In genomic region chr21:45589686-45590245, GRCh38 we compare ENCODE assay signal across 12 cellular contexts. TPM values are rescaled to one million over a fixed set of nuclear protein-coding genes. Genes with fewer than 3 reads are reported as not detected.
DNase-seq lines count a peak whose midpoint lies in the region; FAIRE-seq and TF ChIP-seq lines count a peak whose summit lies in the region.
"Had no signal": no experiment of that assay in that cellular context is flagged by ENCODE, and none has a peak within 500 bp of the region (broad histone marks: within the 10 kb centered on the region; RNA-seq: fewer than 3 reads in every experiment).

No MANE protein-coding gene starts in this region.

- no peak overlapping the region for H2AK5ac ChIP-seq in mesenchymal stem cell (ENCODE audit: low read length, severe bottlenecking)

- peak overlapping the region; percentile 20 for H3K4me3 Mint-ChIP-seq in activated CD4-positive, alpha-beta T cell treated with anti-CD3 and anti-CD28 coated beads, Interleukin-2, amount 10 ng/mL, durations not matched to agents 7 days and 5 days
- H3K4me3 Mint-ChIP-seq in dendritic cell treated with granulocyte-macrophage colony-stimulating factor and Interleukin-4, amounts not matched to agents 40 ng/mL and 50 ng/mL, for 4 days = peak overlapping the region; percentile 56
- no peak overlapping the region for H3K4me3 Mint-ChIP-seq in endothelial cell (ENCODE audit: unreplicated experiment)
- H3K4me3 Mint-ChIP-seq: memory B cell had no signal

- H2BK15ac ChIP-seq in mesenchymal stem cell (ENCODE audit: low read depth, poor library complexity, severe bottlenecking) = no peak overlapping the region

- H3K9me3 ChIP-seq in mesenchymal stem cell (ENCODE audit: control insufficient read depth, low read length) = peaks cover 40% of the 10 kb centered on the region
- peaks cover 0 to 39% (median 4%) of the 10 kb centered on the region in 4 donors for H3K9me3 ChIP-seq in tibial nerve

- no peak overlapping the region for H2BK12ac ChIP-seq in mesenchymal stem cell (ENCODE audit: low read length in 2 of 2)

- no peak overlapping the region for H2BK120ac ChIP-seq in mesenchymal stem cell (ENCODE audit: low read depth, low read length)

- POLR2A ChIA-PET in activated CD4-positive, alpha-beta T cell treated with anti-CD3 and anti-CD28 coated beads, Interleukin-2, amount 10 ng/mL, durations not matched to agents 7 days and 5 days (lab: Charles Lee) = interaction anchor here (0.6 kb wide), 1 partner anchor 152 kb away, joined by 3 read pairs; no protein-coding TSS in a partner anchor

- no peak for FAIRE-seq in GM12891 (lab: Jason Lieb, UNC)

- no peak overlapping the region for H4K8ac ChIP-seq in mesenchymal stem cell (ENCODE audit: low read length)

- intact Hi-C loops in dendritic cell treated with granulocyte-macrophage colony-stimulating factor and Interleukin-4, amounts not matched to agents 40 ng/mL and 50 ng/mL, for 4 days (cut with micrococcal nuclease) = loop anchor here (5.0 kb wide), 2 partner anchors 53 to 112 kb away; partner anchors contain the start of gene PCBP3

- H3K4me2 ChIP-seq in mesenchymal stem cell (ENCODE audit: low read length, poor library complexity, severe bottlenecking) = no peak overlapping the region

- TF ChIP-seq CTCF in tibial nerve (IDR thresholded peaks at IDR 0.05) = no peak
- no peak for TF ChIP-seq CTCF in endothelial cell (IDR thresholded peaks at IDR 0.05; ENCODE audit: unreplicated experiment)

- DNase-seq in activated CD4-positive, alpha-beta T cell treated with anti-CD3 and anti-CD28 coated beads, Interleukin-2, amount 10 ng/mL, durations not matched to agents 7 days and 5 days = no peak
- no peak for DNase-seq in activated CD4-positive, alpha-beta T cell treated with anti-CD3 and anti-CD28 coated beads for 1 hour
- DNase-seq in mesenchymal stem cell (no peak), tibial nerve (ENCODE audit: low spot score in 2 of 2) (no peak), GM12891 (ENCODE audit: insufficient read length, low spot score) (no peak), endothelial cell (ENCODE audit: low spot score) (no peak), NCI-H526 treated with DMSO at 0.1 percent for 48 hours (lab: John Stamatoyannopoulos, UW) (no peak)
- DNase-seq: cortex of kidney, NCI-H1436 treated with DMSO at 0.1 percent for 48 hours, SHP77 had no signal

- no peak overlapping the region for H4K91ac ChIP-seq in mesenchymal stem cell (ENCODE audit: low read length)

- no peak overlapping the region for H3K27ac ChIP-seq in mesenchymal stem cell (ENCODE audit: low read length, poor library complexity, severe bottlenecking)
- H3K27ac ChIP-seq in tibial nerve = peak overlapping the region in 1 of 4 donors; percentile 44

- peaks cover 18% of the 10 kb centered on the region for H3K27me3 Mint-ChIP-seq in activated CD4-positive, alpha-beta T cell treated with anti-CD3 and anti-CD28 coated beads, Interleukin-2, amount 10 ng/mL, durations not matched to agents 7 days and 5 days
- H3K27me3 Mint-ChIP-seq in dendritic cell treated with granulocyte-macrophage colony-stimulating factor and Interleukin-4, amounts not matched to agents 40 ng/mL and 50 ng/mL, for 4 days = peaks cover 39% of the 10 kb centered on the region
- H3K27me3 Mint-ChIP-seq in endothelial cell (ENCODE audit: unreplicated experiment) = peaks cover 5% of the 10 kb centered on the region

- H3K27me3 ChIP-seq in mesenchymal stem cell (ENCODE audit: control insufficient read depth in 1 of 2, insufficient read depth in 1 of 2, low read length in 2 of 2) = peaks cover 11 to 68% of the 10 kb centered on the region in 2 experiments
- peaks cover 0 to 48% of the 10 kb centered on the region in 2 donors for H3K27me3 ChIP-seq in tibial nerve

- H3K4me1 ChIP-seq in mesenchymal stem cell (ENCODE audit: control insufficient read depth, insufficient read depth, low read depth, low read length) (peaks cover 3% of the 10 kb centered on the region), tibial nerve (peaks cover 0 to 14% (median 0%) of the 10 kb centered on the region in 4 donors)

- TF ChIP-seq POLR2A in tibial nerve (IDR thresholded peaks at IDR 0.05) = no peak
- no peak for TF ChIP-seq POLR2A in GM12891 (IDR thresholded peaks at IDR 0.05; ENCODE audit: low read depth, low read length)

- WGBS in mesenchymal stem cell = 79% methylated on average over 39 of the region's 41 CpGs
- WGBS in tibial nerve, 2 donors = 39 to 44% methylated on average over 36 to 41 of the region's 41 CpGs

- H3K23ac ChIP-seq in mesenchymal stem cell (ENCODE audit: low read length in 2 of 2) = no peak overlapping the region

- H3K27ac Mint-ChIP-seq in activated CD4-positive, alpha-beta T cell treated with anti-CD3 and anti-CD28 coated beads, Interleukin-2, amount 10 ng/mL, durations not matched to agents 7 days and 5 days = no peak overlapping the region
- H3K27ac Mint-ChIP-seq in dendritic cell treated with granulocyte-macrophage colony-stimulating factor and Interleukin-4, amounts not matched to agents 40 ng/mL and 50 ng/mL, for 4 days = no peak overlapping the region
- H3K27ac Mint-ChIP-seq in endothelial cell (ENCODE audit: unreplicated experiment) = no peak overlapping the region
- H3K27ac Mint-ChIP-seq: memory B cell had no signal

- no peak for TF ChIP-seq EP300 in tibial nerve (IDR thresholded peaks at IDR 0.05)

- H3K36me3 Mint-ChIP-seq in activated CD4-positive, alpha-beta T cell treated with anti-CD3 and anti-CD28 coated beads, Interleukin-2, amount 10 ng/mL, durations not matched to agents 7 days and 5 days (ENCODE audit: low read depth) = peaks cover 6% of the 10 kb centered on the region
- no peaks in the 10 kb centered on the region for H3K36me3 Mint-ChIP-seq in dendritic cell treated with granulocyte-macrophage colony-stimulating factor and Interleukin-4, amounts not matched to agents 40 ng/mL and 50 ng/mL, for 4 days (ENCODE audit: low read depth)
- peaks cover 16% of the 10 kb centered on the region for H3K36me3 Mint-ChIP-seq in endothelial cell (ENCODE audit: low read depth, unreplicated experiment)

- H3K9ac ChIP-seq in mesenchymal stem cell (ENCODE audit: low read length) = peak overlapping the region; percentile 58

- CTCF ChIA-PET in activated CD4-positive, alpha-beta T cell treated with anti-CD3 and anti-CD28 coated beads, Interleukin-2, amount 10 ng/mL, durations not matched to agents 7 days and 5 days (lab: Charles Lee) = interaction anchor here (1.0 to 1.1 kb wide), 2 partner anchors 64 to 75 kb away, joined by 3 read pairs; no protein-coding TSS in a partner anchor

- H2BK5ac ChIP-seq in mesenchymal stem cell (ENCODE audit: low read depth, low read length, poor library complexity, severe bottlenecking) = no peak overlapping the region

- H3K18ac ChIP-seq in mesenchymal stem cell (ENCODE audit: low read depth in 1 of 2, low read length in 2 of 2) = no peak overlapping the region

- peak overlapping the region in 1 of 2 experiments; percentile 72 for H3K4me3 ChIP-seq in mesenchymal stem cell (ENCODE audit: insufficient read depth in 1 of 2, low read depth in 1 of 2, low read length in 2 of 2)
- peak overlapping the region; percentile 23 to 57 (median 38) for H3K4me3 ChIP-seq in tibial nerve

- H2AFZ ChIP-seq in mesenchymal stem cell (ENCODE audit: low read depth, low read length) = peak overlapping the region; percentile 46

- peaks cover 25% of the 10 kb centered on the region for H3K9me3 Mint-ChIP-seq in activated CD4-positive, alpha-beta T cell treated with anti-CD3 and anti-CD28 coated beads, Interleukin-2, amount 10 ng/mL, durations not matched to agents 7 days and 5 days
- H3K9me3 Mint-ChIP-seq in dendritic cell treated with granulocyte-macrophage colony-stimulating factor and Interleukin-4, amounts not matched to agents 40 ng/mL and 50 ng/mL, for 4 days = peaks cover 20% of the 10 kb centered on the region
- H3K9me3 Mint-ChIP-seq in endothelial cell (ENCODE audit: unreplicated experiment) = peaks cover 19% of the 10 kb centered on the region

- no peak overlapping the region for H3K14ac ChIP-seq in mesenchymal stem cell (ENCODE audit: low read length in 2 of 2)

- no peaks in the 10 kb centered on the region for H3K79me1 ChIP-seq in mesenchymal stem cell (replicated peaks; ENCODE audit: low read length, poor library complexity, severe bottlenecking)

- H3K4ac ChIP-seq in mesenchymal stem cell (ENCODE audit: low read depth in 1 of 2, low read length in 2 of 2) = no peak overlapping the region

- H3K4me1 Mint-ChIP-seq in activated CD4-positive, alpha-beta T cell treated with anti-CD3 and anti-CD28 coated beads, Interleukin-2, amount 10 ng/mL, durations not matched to agents 7 days and 5 days = peaks cover 2% of the 10 kb centered on the region
- H3K4me1 Mint-ChIP-seq in dendritic cell treated with granulocyte-macrophage colony-stimulating factor and Interleukin-4, amounts not matched to agents 40 ng/mL and 50 ng/mL, for 4 days (ENCODE audit: low read depth) = peaks cover 14% of the 10 kb centered on the region
- H3K4me1 Mint-ChIP-seq in endothelial cell (ENCODE audit: unreplicated experiment) = no peaks in the 10 kb centered on the region

- H3K36me3 ChIP-seq in mesenchymal stem cell (ENCODE audit: control insufficient read depth in 1 of 2, insufficient read depth in 2 of 2, low read depth in 1 of 2, low read length in 2 of 2) (no peaks in the 10 kb centered on the region), tibial nerve (no peaks in the 10 kb centered on the region)

TF ChIP-seq in GM12891, 5 proteins besides CTCF, POLR2A, EP300 and RAD21:
- TF ChIP-seq POLR2AphosphoS5 (IDR thresholded peaks at IDR 0.05; ENCODE audit: low read depth, low read length) = no peak
- no peak for TF ChIP-seq PAX5 (IDR thresholded peaks at IDR 0.05; ENCODE audit: insufficient read depth, low read length, severe bottlenecking)
- no peak for TF ChIP-seq POU2F2 (IDR thresholded peaks at IDR 0.05; ENCODE audit: low read depth, low read length)
- no peak for TF ChIP-seq SPI1 (IDR thresholded peaks at IDR 0.05; ENCODE audit: low read depth, low read length)

RNA-seq across cellular contexts. Expression of gene SLC19A1, which starts 47.5 kb away (rescaled TPM):
- total RNA-seq in activated CD4-positive, alpha-beta T cell treated with anti-CD3 and anti-CD28 coated beads, Interleukin-2, amount 10 ng/mL, durations not matched to agents 7 days and 5 days = 10 to 100 TPM; 43.8 to 46.8 TPM
- polyA plus RNA-seq in mesenchymal stem cell (2013, experiment 1 of 2) = 7.5 TPM
- 6.8 TPM for polyA plus RNA-seq in mesenchymal stem cell (2013, experiment 2 of 2)
- total RNA-seq in tibial nerve = 10 to 100 TPM in 3 of 4 donors, 1 to 10 TPM in 1; 3.3 to 27.9 (median 11.4) TPM
- polyA plus RNA-seq in GM12891 (2012; ENCODE audit: low read depth, missing spikeins) = 8.4 TPM
- total RNA-seq in endothelial cell (ENCODE audit: unreplicated experiment) = 27.1 TPM

RNA-seq across cellular contexts. Expression of gene PCBP3, which starts 53.8 kb away (rescaled TPM):
- 1 to 10 TPM; 4.8 to 5.8 TPM for total RNA-seq in activated CD4-positive, alpha-beta T cell treated with anti-CD3 and anti-CD28 coated beads, Interleukin-2, amount 10 ng/mL, durations not matched to agents 7 days and 5 days
- polyA plus RNA-seq in mesenchymal stem cell (2013, experiment 1 of 2) = 6.0 TPM
- polyA plus RNA-seq in mesenchymal stem cell (2013, experiment 2 of 2) = 6.1 TPM
- 10 to 100 TPM in 2 of 4 donors, 1 to 10 TPM in 2; 4.2 to 13.4 (median 9.6) TPM for total RNA-seq in tibial nerve
- 1.0 TPM for polyA plus RNA-seq in GM12891 (2012; ENCODE audit: low read depth, missing spikeins)
- total RNA-seq in endothelial cell (ENCODE audit: unreplicated experiment) = 2.5 TPM
